In the genomic region with DNA sequence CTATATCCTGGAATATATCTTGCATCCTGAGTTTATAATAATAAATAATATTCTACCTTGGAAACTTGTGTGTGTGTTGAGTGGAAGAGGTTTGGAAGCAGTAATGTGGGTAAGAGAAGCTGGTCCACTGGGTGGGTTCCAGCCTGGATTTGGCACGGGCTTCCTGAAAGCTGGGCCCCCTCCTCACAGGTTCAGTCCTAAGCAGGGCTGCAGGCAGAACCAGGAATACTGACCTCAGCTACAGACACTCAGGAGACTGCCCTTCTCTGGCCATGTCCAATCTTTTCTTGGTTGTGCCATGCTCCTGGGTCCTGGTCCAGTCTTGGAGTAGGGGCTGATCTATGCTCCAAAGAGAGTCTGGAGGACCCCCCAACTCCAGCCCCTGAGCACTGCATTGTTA, we compare ENCODE assay signal across 20 cellular contexts.
"Had no signal": no experiment of that assay in that cellular context is flagged by ENCODE, and none has a peak within 500 bp of the region (broad histone marks: within the 10 kb centered on the region; RNA-seq: fewer than 3 reads in every experiment).

No MANE protein-coding gene starts in this region.

- ATAC-seq: activated T-cell treated with anti-CD3 and anti-CD28 coated beads, Interleukin-2, amount 50 U/mL, for 72 hours; heart right ventricle; left colon; naive thymus-derived CD4-positive, alpha-beta T cell; right cardiac atrium; T-cell had no signal

- H3K27ac Mint-ChIP-seq: activated B cell treated with CpG ODN at 0.5 μM for 24 hours; activated naive CD4-positive, alpha-beta T cell treated with anti-CD3 and anti-CD28 coated beads for 36 hours; activated naive CD8-positive, alpha-beta T cell treated with anti-CD3 and anti-CD28 coated beads, Interleukin-2, amount 10 ng/mL, durations not matched to agents 7 days and 5 days; activated T-cell treated with anti-CD3 and anti-CD28 coated beads, Interleukin-2, amount 50 U/mL, for 72 hours; T-helper 2 cell treated with Interferon-gamma antibody and Interleukin-4, amounts not matched to agents 5 μg/mL and 100 μg/mL, for 36 hours had no signal

- H3K4me3 Mint-ChIP-seq: activated B cell treated with CpG ODN at 0.5 μM for 24 hours; activated naive CD4-positive, alpha-beta T cell treated with anti-CD3 and anti-CD28 coated beads for 36 hours; activated naive CD8-positive, alpha-beta T cell treated with anti-CD3 and anti-CD28 coated beads, Interleukin-2, amount 10 ng/mL, durations not matched to agents 7 days and 5 days; activated T-cell treated with anti-CD3 and anti-CD28 coated beads, Interleukin-2, amount 50 U/mL, for 72 hours; naive thymus-derived CD4-positive, alpha-beta T cell; T-cell; T-helper 2 cell treated with Interferon-gamma antibody and Interleukin-4, amounts not matched to agents 5 μg/mL and 100 μg/mL, for 36 hours had no signal

- H3K27me3 Mint-ChIP-seq: activated B cell treated with CpG ODN at 0.5 μM for 24 hours; activated naive CD8-positive, alpha-beta T cell treated with anti-CD3 and anti-CD28 coated beads, Interleukin-2, amount 10 ng/mL, durations not matched to agents 7 days and 5 days; T-cell had no signal

- DNase-seq: activated B cell treated with CpG ODN at 0.5 μM for 24 hours; activated CD4-positive, alpha-beta T cell treated with anti-CD3 and anti-CD28 coated beads, Interleukin-2, amount 50 U/mL, for 1 hour; activated naive CD4-positive, alpha-beta T cell treated with anti-CD3 and anti-CD28 coated beads for 36 hours; activated naive CD8-positive, alpha-beta T cell treated with anti-CD3 and anti-CD28 coated beads, Interleukin-2, amount 10 ng/mL, durations not matched to agents 7 days and 5 days; activated T-cell treated with anti-CD3 and anti-CD28 coated beads for 4 hours; activated T-cell treated with anti-CD3 and anti-CD28 coated beads, Interleukin-2, amount 50 U/mL, for 72 hours; amniotic stem cell; brain microvascular endothelial cell; cortex of kidney; foreskin keratinocyte; heart right ventricle; left colon; midbrain; naive thymus-derived CD4-positive, alpha-beta T cell; occipital lobe; stimulated activated CD4-positive, alpha-beta T cell treated with anti-CD3 and anti-CD28 coated beads, Interleukin-15, amount 100 ng/mL, for 24 hours; stimulated activated naive CD4-positive, alpha-beta T cell; T-cell had no signal
